In the genomic region with DNA sequence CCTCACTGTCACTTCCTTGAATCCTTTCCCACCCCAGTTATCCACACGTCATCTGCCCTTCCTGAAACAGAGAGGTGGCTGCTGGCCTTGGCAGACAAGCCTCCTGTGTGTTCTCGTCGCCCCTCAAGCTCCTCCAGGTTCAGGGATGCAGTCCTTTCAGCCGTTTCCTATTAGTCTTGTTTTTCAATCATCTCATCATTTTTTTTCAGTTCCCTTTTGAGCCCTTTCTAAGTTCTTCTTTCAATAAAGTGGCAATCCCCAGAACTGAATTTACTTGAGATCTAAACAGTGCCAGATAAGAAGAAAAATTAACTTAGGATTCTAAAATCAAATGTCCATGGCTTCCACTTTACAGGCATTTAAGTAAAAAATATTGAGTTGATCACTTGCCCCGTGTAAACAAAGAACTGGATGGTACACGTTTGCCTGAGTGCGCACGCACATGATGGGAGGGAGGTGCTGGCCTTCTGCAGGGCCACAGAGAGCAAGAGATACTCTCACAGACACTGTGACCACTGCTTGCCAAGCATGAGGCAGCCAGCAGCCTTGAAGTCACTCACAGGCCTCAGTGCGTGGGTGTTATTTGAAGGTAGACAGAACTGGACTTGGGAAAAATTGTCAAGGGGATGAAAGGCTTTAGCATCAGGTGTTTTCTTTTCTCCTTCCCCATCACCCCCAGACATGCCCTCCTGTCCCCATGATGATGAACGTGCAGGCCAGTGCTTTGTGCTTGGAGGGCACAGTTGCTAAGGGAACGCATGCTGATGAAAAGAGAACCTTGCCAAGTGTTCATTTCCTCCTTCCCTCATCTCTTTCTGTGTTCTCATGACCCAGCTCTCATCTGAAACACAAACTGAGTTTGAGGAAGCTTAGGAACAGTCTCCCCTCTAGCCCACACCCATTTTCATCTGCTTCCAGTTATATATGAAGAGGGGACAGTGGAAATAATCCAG, we compare ENCODE assay signal across 21 cellular contexts.
DNase-seq lines count a peak whose midpoint lies in the region; ATAC-seq and TF ChIP-seq lines count a peak whose summit lies in the region.
"Had no signal": no experiment of that assay in that cellular context is flagged by ENCODE, and none has a peak within 500 bp of the region (broad histone marks: within the 10 kb centered on the region; RNA-seq: fewer than 3 reads in every experiment).

No MANE protein-coding gene starts in this region.

- no peak overlapping the region for H3K4me3 Mint-ChIP-seq in nephron progenitor cell
- H3K4me3 Mint-ChIP-seq: activated naive CD4-positive, alpha-beta T cell treated with anti-CD3 and anti-CD28 coated beads, Interleukin-2, amount 50 U/mL, for 24 hours; activated T-helper 1 cell treated with anti-CD3 and anti-CD28 coated beads, Interleukin-12 subunit alpha, Interleukin-12 subunit beta, Interleukin-2, Interleukin-4 antibody, amounts not matched to agents 30 ng/mL and 10 ng/mL and 1 ng/mL, durations not matched to agents 14 hours and 24 hours and 36 hours; central memory CD8-positive, alpha-beta T cell had no signal

- peak; percentile 48 for ATAC-seq in HG03354 (IDR thresholded peaks at IDR 0.05; ENCODE audit: poor library complexity, severe bottlenecking, unreplicated experiment)
- ATAC-seq: left cardiac atrium, upper lobe of right lung had no signal

- H3K4me1 Mint-ChIP-seq in nephron progenitor cell: peaks cover 37% of the 10 kb centered on the region
- H3K4me1 Mint-ChIP-seq: activated naive CD4-positive, alpha-beta T cell treated with anti-CD3 and anti-CD28 coated beads, Interleukin-2, amount 50 U/mL, for 24 hours; central memory CD8-positive, alpha-beta T cell had no signal

- no peaks in the 10 kb centered on the region for H3K36me3 Mint-ChIP-seq in nephron progenitor cell (ENCODE audit: low read depth)
- H3K36me3 Mint-ChIP-seq: activated naive CD4-positive, alpha-beta T cell treated with anti-CD3 and anti-CD28 coated beads, Interleukin-2, amount 50 U/mL, for 24 hours had no signal

- DNase-seq in NCI-H1417 (lab: John Stamatoyannopoulos, UW) (peak in 2 of 3 experiments; percentile 30 to 65), NCI-H1417 treated with DMSO at 0.1 percent for 48 hours (lab: John Stamatoyannopoulos, UW) (no peak), NCI-H774 (lab: John Stamatoyannopoulos, UW) (peak; percentile 19), nephron progenitor cell (no peak), occipital lobe (lab: John Stamatoyannopoulos, UW) (no peak), NCI-H1048 (lab: John Stamatoyannopoulos, UW) (no peak), inferior parietal cortex (ENCODE audit: extremely low spot score) (no peak)
- DNase-seq: dorsolateral prefrontal cortex, GOT3, left cardiac atrium, mesenchymal stem cell, NCI-H1105 treated with DMSO at 0.1 percent for 48 hours, NCI-H2171, NCI-H526, T-helper 9 cell, upper lobe of right lung, WERI-Rb-1 had no signal

- H3K9me3 Mint-ChIP-seq in nephron progenitor cell: no peaks in the 10 kb centered on the region
- H3K9me3 Mint-ChIP-seq: activated naive CD4-positive, alpha-beta T cell treated with anti-CD3 and anti-CD28 coated beads, Interleukin-2, amount 50 U/mL, for 24 hours; activated T-helper 1 cell treated with anti-CD3 and anti-CD28 coated beads, Interleukin-12 subunit alpha, Interleukin-12 subunit beta, Interleukin-2, Interleukin-4 antibody, amounts not matched to agents 30 ng/mL and 10 ng/mL and 1 ng/mL, durations not matched to agents 14 hours and 24 hours and 36 hours had no signal

- H3K27ac Mint-ChIP-seq in nephron progenitor cell: peak overlapping the region; percentile 38
- H3K27ac Mint-ChIP-seq: activated naive CD4-positive, alpha-beta T cell treated with anti-CD3 and anti-CD28 coated beads, Interleukin-2, amount 50 U/mL, for 24 hours; activated T-helper 1 cell treated with anti-CD3 and anti-CD28 coated beads, Interleukin-12 subunit alpha, Interleukin-12 subunit beta, Interleukin-2, Interleukin-4 antibody, amounts not matched to agents 30 ng/mL and 10 ng/mL and 1 ng/mL, durations not matched to agents 14 hours and 24 hours and 36 hours had no signal

- TF ChIP-seq CTCF in nephron progenitor cell (IDR thresholded peaks at IDR 0.05): no peak

- H3K27me3 Mint-ChIP-seq in nephron progenitor cell (ENCODE audit: low read depth, poor library complexity): peaks cover 5% of the 10 kb centered on the region
- H3K27me3 Mint-ChIP-seq: central memory CD8-positive, alpha-beta T cell had no signal

Comparison
In these comparisons a context has a peak if more than half of its experiments do, and no peak if none do; other contexts are left out.
1. DNase-seq: peak in NCI-H1417 (2 of 3) and NCI-H774 (single experiment); none in NCI-H1417 treated with DMSO at 0.1 percent for 48 hours (single experiment), nephron progenitor cell (single experiment), occipital lobe (single experiment), NCI-H1048 (single experiment) and inferior parietal cortex (single experiment).